In the genomic region with DNA sequence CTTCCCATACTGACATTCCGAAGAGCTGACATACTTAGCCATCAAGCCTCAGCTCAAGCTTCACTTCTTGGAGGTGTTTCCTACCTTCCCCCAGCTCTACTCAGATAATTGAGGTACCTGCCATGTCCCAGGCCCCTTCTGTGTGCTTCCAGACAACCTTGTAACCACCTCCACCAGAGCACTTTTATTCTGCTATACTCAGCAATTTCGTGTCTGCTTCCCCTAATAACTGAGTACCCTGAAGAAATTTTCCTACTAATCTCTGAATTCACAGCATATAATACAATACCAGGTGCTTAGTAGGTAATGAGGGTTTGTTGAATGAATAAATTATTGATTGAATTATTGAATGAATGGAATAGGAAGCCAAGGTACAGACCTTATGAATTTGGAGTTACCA, we compare ENCODE assay signal across 22 cellular contexts.
"Had no signal": no experiment of that assay in that cellular context is flagged by ENCODE, and none has a peak within 500 bp of the region (broad histone marks: within the 10 kb centered on the region; RNA-seq: fewer than 3 reads in every experiment).

No MANE protein-coding gene starts in this region.

- H3K4me3 ChIP-seq: MG63 had no signal

- H3K9me3 ChIP-seq: MG63 had no signal

- ATAC-seq: Panc1, PC-3, SK-N-SH treated with all-trans-retinoic acid at 6 μM for 48 hours had no signal

- H3K27me3 ChIP-seq: MG63 had no signal

- DNase-seq: Karpas-422; KG1; MG63; NCI-H1092; NCI-H1105 treated with DMSO at 0.1 percent for 48 hours; NCI-H1417 treated with DMSO at 0.1 percent for 48 hours; NCI-H146; NCI-H1694 treated with DMSO at 0.1 percent for 48 hours; NCI-H1930; NCI-H2081; NCI-H2107; NCI-H2227 treated with DMSO at 0.1 percent for 48 hours; NCI-H510A; NCI-H524 treated with DMSO at 0.1 percent for 48 hours; NCI-H69; NCI-H774; NK-92 treated with Interleukin-12 subunit alpha and Interleukin-12 subunit beta, amount 100 ng/mL, for 24 hours; PC-3; SHP77 had no signal

- H3K27ac ChIP-seq: RWPE1 had no signal

- H3K36me3 ChIP-seq: MG63 had no signal
